In the genomic region with DNA sequence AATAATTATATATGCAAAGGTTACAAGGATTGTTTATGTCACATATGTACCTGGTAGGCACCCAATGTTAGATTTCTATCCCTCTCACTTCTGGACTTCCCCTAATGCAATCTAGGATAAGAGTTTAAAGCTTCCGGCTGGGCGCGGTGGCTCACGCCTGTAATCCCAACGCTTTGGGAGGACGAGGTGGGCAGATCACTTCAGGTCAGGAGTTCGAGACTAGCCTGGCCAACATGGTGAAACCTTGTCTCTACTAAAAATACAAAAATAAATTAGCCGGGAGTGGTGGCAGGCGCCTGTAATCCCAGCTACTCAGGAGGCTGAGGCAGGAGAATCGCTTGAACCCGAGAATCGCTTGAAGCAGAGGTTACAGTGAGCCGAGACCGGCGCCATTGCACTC, we compare ENCODE assay signal across 8 cellular contexts. TPM values are rescaled to one million over a fixed set of nuclear protein-coding genes. Genes with fewer than 3 reads are reported as not detected.
DNase-seq lines count a peak whose midpoint lies in the region; ATAC-seq and TF ChIP-seq lines count a peak whose summit lies in the region.
"Not testable (repeated sequence)": the region's sequence is repeated elsewhere in the genome, so short reads cannot be mapped to it uniquely, and the experiment has no call there.

No MANE protein-coding gene starts in this region.

- peaks cover 24% of the 10 kb centered on the region for H3K36me3 Mint-ChIP-seq in Calu3 (ENCODE audit: insufficient read depth, unreplicated experiment)
- H3K36me3 Mint-ChIP-seq in chondrocyte (ENCODE audit: low read depth) = not testable (repeated sequence)

- not testable (repeated sequence) for TF ChIP-seq CTCF in Calu3 (IDR thresholded peaks at IDR 0.05; ENCODE audit: unreplicated experiment); VCaP (conservative IDR thresholded peaks at IDR 0.05); chondrocyte (IDR thresholded peaks at IDR 0.05); foreskin fibroblast (IDR thresholded peaks at IDR 0.05; ENCODE audit: low read depth, low read length); mucosa of descending colon (IDR thresholded peaks at IDR 0.05); sigmoid colon (IDR thresholded peaks at IDR 0.05); tibial artery (IDR thresholded peaks at IDR 0.05)

- not testable (repeated sequence) for TF ChIP-seq EP300 in sigmoid colon (IDR thresholded peaks at IDR 0.05)

- H3K4me1 ChIP-seq in mucosa of descending colon (ENCODE audit: low read depth) (peaks cover 20% of the 10 kb centered on the region), sigmoid colon (peaks cover 0 to 44% (median 33%) of the 10 kb centered on the region in 4 donors), tibial artery (peaks cover 0 to 53% (median 29%) of the 10 kb centered on the region in 4 donors)

- not testable (repeated sequence) for BruUV-seq in Calu3 (replicated peaks; lab: Mats Ljungman, UMichigan)

- peak overlapping the region; percentile 40; the same call in 1 of the 2 replicates for H3K27ac ChIP-seq in VCaP
- H3K27ac ChIP-seq in sigmoid colon = peak overlapping the region; percentile 69 to 91 (median 84)
- H3K27ac ChIP-seq in tibial artery = peak overlapping the region; percentile 83 to 93

- CTCF ChIA-PET in Calu3 (lab: Charles Lee) = interaction anchor here (0.7 to 1.1 kb wide), 3 partner anchors 21 to 952 kb away, joined by 3 to 6 read pairs (median 5); no protein-coding TSS in a partner anchor

- WGBS in sigmoid colon, 2 donors = 17 to 66% methylated on average over 15 of the region's 15 CpGs

- peaks cover 37% of the 10 kb centered on the region for H3K4me1 Mint-ChIP-seq in Calu3 (ENCODE audit: low read depth, unreplicated experiment)
- H3K4me1 Mint-ChIP-seq in chondrocyte (ENCODE audit: low read depth) = peaks cover 69% of the 10 kb centered on the region

- not testable (repeated sequence) for H3K9me3 ChIP-seq in MG63, mucosa of descending colon, sigmoid colon, tibial artery

- intact Hi-C loops in Calu3 (cut with micrococcal nuclease; ENCODE audit: unreplicated experiment) = loop anchor here (5.0 kb wide), 2 partner anchors 227 to 317 kb away; a partner anchor contains a TSS
- intact Hi-C loops in mucosa of descending colon (cut with DNase I, micrococcal nuclease) = loop anchor here (5.0 to 10.0 kb wide), 3 partner anchors 77 to 317 kb away; a partner anchor contains a TSS
- intact Hi-C loops in sigmoid colon (cut with DNase I) = loop anchor here (2.0 kb wide), 1 partner anchor 316 kb away; a partner anchor contains a TSS
- intact Hi-C loops in tibial artery (cut with DNase I; ENCODE audit: low total_unique reads) = loop anchor here (2.0 to 5.0 kb wide), 2 partner anchors 76 to 317 kb away; a partner anchor contains a TSS

- ATAC-seq in mucosa of descending colon = peak; percentile 17

- not testable (repeated sequence) for TF ChIP-seq POLR2A in sigmoid colon (IDR thresholded peaks at IDR 0.05)

- DNase-seq in Calu3; MG63; chondrocyte (ENCODE audit: low spot score); foreskin fibroblast; sigmoid colon; tibial artery: not testable (repeated sequence)
- peak; percentile 48 to 65 (median 57) for DNase-seq in mucosa of descending colon

- peak overlapping the region; percentile 66 for H3K4me3 Mint-ChIP-seq in Calu3 (ENCODE audit: low read depth, unreplicated experiment)
- H3K4me3 Mint-ChIP-seq in chondrocyte (ENCODE audit: unreplicated experiment) = not testable (repeated sequence)

- not testable (repeated sequence) for H3K27me3 Mint-ChIP-seq in Calu3 (ENCODE audit: unreplicated experiment); chondrocyte (ENCODE audit: low read depth)

- not testable (repeated sequence) for H3K36me3 ChIP-seq in MG63; mucosa of descending colon (ENCODE audit: low read depth); sigmoid colon; tibial artery

- H3K4me3 ChIP-seq in MG63 (peak overlapping the region; percentile 41), foreskin fibroblast (ENCODE audit: low read depth in 1 of 2, low read length in 2 of 2) (peak overlapping the region; percentile 21 to 60), mucosa of descending colon (peak overlapping the region; percentile 3), sigmoid colon (peak overlapping the region; percentile 23 to 52 (median 46)), tibial artery (peak overlapping the region; percentile 47 to 57)

- H3K27me3 ChIP-seq in MG63, sigmoid colon, tibial artery: not testable (repeated sequence)

- H3K27ac Mint-ChIP-seq in Calu3 (ENCODE audit: unreplicated experiment) = peak overlapping the region; percentile 81
- peak overlapping the region; percentile 23 for H3K27ac Mint-ChIP-seq in chondrocyte (ENCODE audit: unreplicated experiment)

- H3K9me3 Mint-ChIP-seq in Calu3 (ENCODE audit: low read depth, unreplicated experiment); chondrocyte (ENCODE audit: low read depth): not testable (repeated sequence)

RNA-seq across cellular contexts. Expression of a gene that starts 5.7 kb away (rescaled TPM):
- total RNA-seq in Calu3 (2022) (46.1 and 48.9 TPM in 2 replicates), chondrocyte (52.2 to 58.7 TPM (median 52.4 TPM) in 3 replicates), mucosa of descending colon (10 to 100 TPM; 61.4 to 90.2 (median 79.6) TPM), sigmoid colon (10 to 100 TPM; 15.1 to 25.5 (median 17.0) TPM)
- 11.9 and 16.3 TPM in 2 replicates for total RNA-seq in MG63 (2014; rRNA removed; shearing (Covaris generic); ENCODE audit: low replicate concordance)
- 10 to 100 TPM; 11.4 to 17.3 (median 13.4) TPM for polyA plus RNA-seq in sigmoid colon
